In the genomic region with DNA sequence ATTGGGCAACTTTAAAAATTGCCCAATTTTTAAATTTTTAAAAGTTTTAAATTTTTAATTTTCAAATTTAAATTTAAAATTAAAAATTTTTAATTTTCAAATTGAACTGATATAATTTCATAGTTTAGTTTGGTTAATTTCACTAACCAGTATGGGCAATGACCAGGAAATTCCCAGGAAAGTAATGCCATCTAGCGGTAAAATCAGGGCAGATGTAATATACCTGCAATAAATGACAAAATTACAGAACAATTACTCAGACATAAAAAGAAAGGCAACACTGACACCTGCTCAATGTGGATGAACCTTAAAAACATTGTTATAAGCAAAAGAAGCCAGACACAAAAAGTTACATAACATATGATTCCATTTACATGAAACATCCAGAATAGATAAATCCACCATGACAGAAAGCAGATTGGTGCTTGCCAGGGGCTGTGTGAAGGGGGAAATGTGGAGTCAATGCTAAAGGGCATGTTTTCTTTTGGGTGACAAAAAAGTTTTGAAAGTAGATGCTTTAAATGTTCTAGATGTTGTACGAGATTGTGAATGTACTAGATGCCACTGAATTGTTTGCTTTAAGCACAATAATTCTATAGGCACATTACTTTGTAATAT, we compare ENCODE assay signal across 8 cellular contexts. TPM values are rescaled to one million over a fixed set of nuclear protein-coding genes. Genes with fewer than 3 reads are reported as not detected.
DNase-seq lines count a peak whose midpoint lies in the region; ATAC-seq and TF ChIP-seq lines count a peak whose summit lies in the region.

No MANE protein-coding gene starts in this region.

- ATAC-seq in lung (ENCODE audit: insufficient read depth, low FRiP score) (no peak), GM21447 (IDR thresholded peaks at IDR 0.05; ENCODE audit: unreplicated experiment) (no peak)

- H4K20me1 ChIP-seq in OCI-LY7 (ENCODE audit: insufficient read depth, low read length) = no peaks in the 10 kb centered on the region

- H3K9me2 ChIP-seq in OCI-LY7 (ENCODE audit: insufficient read depth, low read length) = no peaks in the 10 kb centered on the region

- BruUV-seq in OCI-LY7 (replicated peaks; lab: Mats Ljungman, UMichigan) = no TSS peak

- no peaks in the 10 kb centered on the region for H3K36me3 ChIP-seq in OCI-LY7 (ENCODE audit: insufficient read depth, low read length)
- H3K36me3 ChIP-seq in colonic mucosa = no peaks in the 10 kb centered on the region
- H3K36me3 ChIP-seq in lung (ENCODE audit: control insufficient read depth in 2 of 2, insufficient read depth in 2 of 2, low read length in 2 of 2) = no peaks in the 10 kb centered on the region

- DNase-seq in NCI-H82 (lab: John Stamatoyannopoulos, UW) = peak; percentile 41
- DNase-seq in NCI-H82 treated with DMSO at 0.1 percent for 48 hours (lab: John Stamatoyannopoulos, UW; ENCODE audit: unreplicated experiment) = no peak
- DNase-seq in HCEC 1CT = peak; percentile 55
- DNase-seq in OCI-LY7 (ENCODE audit: low spot score) = peak; percentile 57
- DNase-seq in colonic mucosa = peak; percentile 23
- no peak for DNase-seq in lung (ENCODE audit: low spot score)
- DNase-seq in SHP77 (lab: John Stamatoyannopoulos, UW) = no peak

- no peaks in the 10 kb centered on the region for H3K79me2 ChIP-seq in OCI-LY7 (ENCODE audit: insufficient read depth, low read depth, low read length)

- H3K9ac ChIP-seq in colonic mucosa (ENCODE audit: low read depth in 2 of 2, low read length in 2 of 2) = no peak overlapping the region

- H3K27ac ChIP-seq in OCI-LY7 (ENCODE audit: low read depth, low read length, poor library complexity, severe bottlenecking) (no peak overlapping the region), colonic mucosa (no peak overlapping the region), lung (ENCODE audit: low read depth in 1 of 2, low read length in 1 of 2) (no peak overlapping the region)

- H2AFZ ChIP-seq in OCI-LY7 (ENCODE audit: low read length) = no peak overlapping the region

- TF ChIP-seq CTCF in OCI-LY7 (conservative IDR thresholded peaks at IDR 0.05; ENCODE audit: low read length) = peak; percentile 90
- TF ChIP-seq CTCF in colonic mucosa (IDR thresholded peaks at IDR 0.05) = peak; percentile 58
- TF ChIP-seq CTCF in lung (IDR thresholded peaks at IDR 0.05; ENCODE audit: control extremely low read depth, extremely low read depth) = peak; percentile 60

- no peak overlapping the region for H3K4me3 ChIP-seq in OCI-LY7 (ENCODE audit: low read depth, low read length, poor library complexity, severe bottlenecking)
- no peak overlapping the region for H3K4me3 ChIP-seq in colonic mucosa
- no peak overlapping the region for H3K4me3 ChIP-seq in lung

- H3K4me1 ChIP-seq in OCI-LY7 (ENCODE audit: insufficient read depth, low read length, poor library complexity, severe bottlenecking) (no peaks in the 10 kb centered on the region), colonic mucosa (no peaks in the 10 kb centered on the region), lung (ENCODE audit: control insufficient read depth in 2 of 2, insufficient read depth in 2 of 2, low read length in 2 of 2) (no peaks in the 10 kb centered on the region)

- intact Hi-C loops in OCI-LY7 (cut with micrococcal nuclease; ENCODE audit: unreplicated experiment) = loop anchor here (1.0 kb wide), 1 partner anchor 138 kb away; no protein-coding TSS in a partner anchor
- intact Hi-C loops in colonic mucosa (cut with DNase I) = loop anchor here (2.0 kb wide), 1 partner anchor 135 kb away; no protein-coding TSS in a partner anchor

- WGBS in lung, 2 donors = 16 to 33% methylated on average over 2 of the region's 2 CpGs

- H3K27me3 ChIP-seq in colonic mucosa (no peaks in the 10 kb centered on the region), lung (ENCODE audit: control insufficient read depth, insufficient read depth) (no peaks in the 10 kb centered on the region)

- H3K9me3 ChIP-seq in OCI-LY7 (ENCODE audit: low read length) (no peaks in the 10 kb centered on the region), colonic mucosa (no peaks in the 10 kb centered on the region), lung (ENCODE audit: control insufficient read depth in 2 of 2, insufficient read depth in 1 of 2, low read length in 1 of 2) (no peaks in the 10 kb centered on the region)

- POLR2A ChIA-PET in OCI-LY7 (lab: Charles Lee) = no interaction called here

- CTCF ChIA-PET in OCI-LY7 (lab: Charles Lee; ENCODE audit: unreplicated experiment) = interaction anchor here (0.6 kb wide), 1 partner anchor 20 kb away, joined by 3 read pairs; no protein-coding TSS in a partner anchor

- no peak overlapping the region for H3K4me2 ChIP-seq in OCI-LY7 (ENCODE audit: low read length)

RNA-seq across cellular contexts. Expression of gene SLC16A12, which starts 28.6 kb away (rescaled TPM):
- total RNA-seq in OCI-LY7 (2014; rRNA removed; shearing (Covaris generic)) = not detected in 2 replicates
- not detected in 2 replicates for total RNA-seq in OCI-LY7 (2022)
- total RNA-seq in colonic mucosa = under 1 TPM; 0.20 to 0.24 TPM
- 1 to 10 TPM; 1.8 to 4.6 TPM for total RNA-seq in lung
- under 1 TPM; 0.45 to 0.75 TPM for polyA plus RNA-seq in lung

Comparison
In these comparisons a context has a peak if more than half of its experiments do, and no peak if none do; other contexts are left out.
1. DNase-seq: peak in NCI-H82 (single experiment), HCEC 1CT (single experiment), OCI-LY7 (single experiment) and colonic mucosa (single experiment); none in NCI-H82 treated with DMSO at 0.1 percent for 48 hours (single experiment), lung (single experiment) and SHP77 (0 of 2).
2. Peak in every context shown above with its lines, with median percentiles within 50 percentile points of each other: CTCF ChIP-seq.